8 cellular contexts compared by ENCODE assay signal in the genomic region with DNA sequence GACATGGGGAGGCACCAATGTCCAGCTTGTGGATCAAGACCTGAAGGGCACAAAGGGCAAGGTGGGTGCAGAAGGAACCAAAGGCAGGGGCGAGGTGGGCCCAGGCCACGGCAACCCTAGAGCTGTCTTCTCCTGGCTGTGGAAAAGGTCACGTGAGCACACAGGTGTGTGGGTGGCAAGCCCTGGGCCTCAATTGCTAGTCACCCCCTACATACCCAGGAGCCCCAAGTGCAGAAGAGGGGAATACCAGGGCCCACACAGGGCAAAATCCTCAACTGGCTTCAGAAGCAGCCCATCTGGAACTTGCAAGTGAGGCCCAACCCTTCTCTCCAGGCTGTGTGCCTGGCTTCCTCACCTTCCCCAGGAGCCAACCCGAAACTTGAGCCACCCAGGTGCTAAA. TPM values are rescaled to one million over a fixed set of nuclear protein-coding genes. Genes with fewer than 3 reads are reported as not detected.
DNase-seq lines count a peak whose midpoint lies in the region; ATAC-seq lines count a peak whose summit lies in the region.

No MANE protein-coding gene starts in this region.

- peak overlapping the region; percentile 84 for H3K4me3 Mint-ChIP-seq in activated naive CD8-positive, alpha-beta T cell

- H3K9ac ChIP-seq in mucosa of rectum (ENCODE audit: low read depth in 1 of 2, low read length in 2 of 2): peak overlapping the region in 1 of 2 donors; percentile 7
- H3K9ac ChIP-seq in stomach smooth muscle (ENCODE audit: low read length in 2 of 2): peak overlapping the region; percentile 64

- H3K27ac Mint-ChIP-seq in activated naive CD8-positive, alpha-beta T cell: peak overlapping the region; percentile 99

- no peak for ATAC-seq in GM19035 (IDR thresholded peaks at IDR 0.05; ENCODE audit: unreplicated experiment)

- no peak overlapping the region for H3K4me3 ChIP-seq in SJCRH30
- no peak overlapping the region for H3K4me3 ChIP-seq in mucosa of rectum (ENCODE audit: low read length in 2 of 2)
- H3K4me3 ChIP-seq in stomach smooth muscle (ENCODE audit: low read length in 2 of 2): peak overlapping the region; percentile 38 to 64

- H3K36me3 ChIP-seq in SJCRH30 (peaks cover 22% of the 10 kb centered on the region), mucosa of rectum (ENCODE audit: control insufficient read depth in 2 of 2, insufficient read depth in 2 of 2, low read length in 2 of 2) (peaks cover 27 to 29% of the 10 kb centered on the region in 2 donors), stomach smooth muscle (ENCODE audit: control insufficient read depth in 2 of 2, insufficient read depth in 2 of 2, low read length in 2 of 2) (peaks cover 11 to 16% of the 10 kb centered on the region in 2 donors)

- H3K27me3 Mint-ChIP-seq in activated naive CD8-positive, alpha-beta T cell: no peaks in the 10 kb centered on the region

- H3K9me3 ChIP-seq in SJCRH30 (replicated peaks) (no peaks in the 10 kb centered on the region), mucosa of rectum (ENCODE audit: control insufficient read depth in 2 of 2, low read length in 2 of 2) (no peaks in the 10 kb centered on the region), stomach smooth muscle (ENCODE audit: control insufficient read depth in 2 of 2, low read length in 2 of 2) (no peaks in the 10 kb centered on the region)

- peaks cover 14% of the 10 kb centered on the region for H3K36me3 Mint-ChIP-seq in activated naive CD8-positive, alpha-beta T cell

- peaks cover 59% of the 10 kb centered on the region for H3K4me1 ChIP-seq in SJCRH30
- peaks cover 8 to 15% of the 10 kb centered on the region in 2 donors for H3K4me1 ChIP-seq in mucosa of rectum (ENCODE audit: control insufficient read depth in 2 of 2, insufficient read depth in 2 of 2, low read length in 2 of 2)
- peaks cover 60% of the 10 kb centered on the region for H3K4me1 ChIP-seq in stomach smooth muscle (ENCODE audit: control insufficient read depth, insufficient read depth, low read length)

- no peaks in the 10 kb centered on the region for H3K9me3 Mint-ChIP-seq in activated naive CD8-positive, alpha-beta T cell (ENCODE audit: low read depth)

- peaks cover 74% of the 10 kb centered on the region for H3K4me1 Mint-ChIP-seq in activated naive CD8-positive, alpha-beta T cell (ENCODE audit: low read depth)

- H3K27me3 ChIP-seq in SJCRH30: no peaks in the 10 kb centered on the region
- no peaks in the 10 kb centered on the region for H3K27me3 ChIP-seq in mucosa of rectum (ENCODE audit: control insufficient read depth in 2 of 2, insufficient read depth in 2 of 2, low read length in 2 of 2)
- H3K27me3 ChIP-seq in stomach smooth muscle (ENCODE audit: control insufficient read depth in 1 of 2, insufficient read depth in 2 of 2, low read length in 2 of 2): no peaks in the 10 kb centered on the region

- DNase-seq in SJCRH30 (no peak), cortex of kidney (lab: John Stamatoyannopoulos, UW) (no peak), MV-4-11 (lab: John Stamatoyannopoulos, UW) (no peak), NCI-H446 (lab: John Stamatoyannopoulos, UW) (no peak)

- peak overlapping the region; percentile 100 for H3K27ac ChIP-seq in SJCRH30
- H3K27ac ChIP-seq in mucosa of rectum (ENCODE audit: low read depth in 2 of 2, low read length in 2 of 2): peak overlapping the region; percentile 63 to 78
- H3K27ac ChIP-seq in stomach smooth muscle (ENCODE audit: low read length): peak overlapping the region; percentile 92

RNA-seq across cellular contexts. Expression of a gene that starts 25.6 kb away (rescaled TPM):
- total RNA-seq in SJCRH30 (2014; rRNA removed; shearing (Covaris generic)): 27.1 and 34.9 TPM in 2 replicates

RNA-seq across cellular contexts. Expression of a gene that starts 53.7 kb away (rescaled TPM):
- total RNA-seq in SJCRH30 (2014; rRNA removed; shearing (Covaris generic)): not detected in 2 replicates

Comparison
In these comparisons a context has a peak if more than half of its experiments do, and no peak if none do; other contexts are left out.
1. H3K4me3 ChIP-seq: peak in stomach smooth muscle (2 of 2); none in SJCRH30 (single experiment) and mucosa of rectum (0 of 2).
2. Peak in every context shown above with its lines, with median percentiles within 50 percentile points of each other: H3K27ac ChIP-seq.